ENCODE assay signal across 20 cellular contexts in genomic region chr5:37915078-37915736, GRCh38.
A peak's percentile ranks its signal among the peaks of the same experiment; 100 is the strongest.
DNase-seq lines count a peak whose midpoint lies in the region; ATAC-seq, FAIRE-seq and TF ChIP-seq lines count a peak whose summit lies in the region.
"Had no signal": no experiment of that assay in that cellular context is flagged by ENCODE, and none has a peak within 500 bp of the region (broad histone marks: within the 10 kb centered on the region; RNA-seq: fewer than 3 reads in every experiment).

No MANE protein-coding gene starts in this region.

- no peak for ATAC-seq in HepG2
- no peak for ATAC-seq in right lobe of liver
- peak; percentile 64 for ATAC-seq in HG02642 (IDR thresholded peaks at IDR 0.05; ENCODE audit: poor library complexity, unreplicated experiment)
- peak; percentile 86 for ATAC-seq in HG03442 (IDR thresholded peaks at IDR 0.05; ENCODE audit: unreplicated experiment)
- no peak for ATAC-seq in stimulated activated naive CD8-positive, alpha-beta T cell treated with anti-CD3 and anti-CD28 coated beads, Interleukin-15, Interleukin-2, amounts not matched to agents 100 U/mL and 50 U/mL, for 24 hours
- ATAC-seq in left ventricle myocardium superior = no peak
- ATAC-seq: activated T-cell treated with anti-CD3 and anti-CD28 coated beads, Interleukin-2, amount 50 U/mL, for 72 hours had no signal

- H3K4me3 ChIP-seq in HepG2 (replicated peaks in 1 of 3; ENCODE audit: insufficient read depth in 1 of 3, low read depth in 2 of 3, low read length in 3 of 3) = no peak overlapping the region
- no peak overlapping the region for H3K4me3 ChIP-seq in right lobe of liver
- H3K4me3 ChIP-seq: SJSA1, thyroid gland had no signal

- POLR2A ChIA-PET in HepG2 (lab: Yijun Ruan, JAX) = no interaction called here

- H3K27me3 Mint-ChIP-seq in progenitor cell of endocrine pancreas = peaks cover 5% of the 10 kb centered on the region

- TF ChIP-seq POLR2A in HepG2 (IDR thresholded peaks at IDR 0.05; ENCODE audit: insufficient read depth in 1 of 2, low read depth in 2 of 2, low read length in 2 of 2) = no peak
- no peak for TF ChIP-seq POLR2A in right lobe of liver (IDR thresholded peaks at IDR 0.05)

- intact Hi-C loops in HepG2 (cut with micrococcal nuclease; ENCODE audit: unreplicated experiment) (no loop called here), right lobe of liver (cut with DNase I) (no loop called here), left ventricle myocardium superior (cut with micrococcal nuclease) (no loop called here)

- no peak overlapping the region for H3K27ac ChIP-seq in HepG2 (ENCODE audit: extremely low read length, insufficient read depth, low read length)
- H3K27ac ChIP-seq in right lobe of liver = no peak overlapping the region
- H3K27ac ChIP-seq: SJSA1, thyroid gland had no signal

- DNase-seq in HepG2 (ENCODE audit: low spot score) = no peak
- no peak for DNase-seq in right lobe of liver
- no peak for DNase-seq in stimulated activated naive CD8-positive, alpha-beta T cell treated with anti-CD3 and anti-CD28 coated beads, Interleukin-15, Interleukin-2, amounts not matched to agents 100 U/mL and 50 U/mL, for 24 hours
- DNase-seq in progenitor cell of endocrine pancreas (ENCODE audit: low spot score, unreplicated experiment) = no peak
- DNase-seq in globus pallidus (ENCODE audit: low spot score) = no peak
- DNase-seq in left ventricle myocardium superior = no peak
- DNase-seq: 8988T; activated B cell treated with CpG ODN at 0.5 μM for 24 hours; activated T-cell treated with anti-CD3 and anti-CD28 coated beads, Interleukin-2, amount 50 U/mL, for 72 hours; anterior cingulate cortex; COR-L47; effector CD4-positive, alpha-beta T cell; GOT3; small intestine; thyroid gland had no signal

- H3K4me1 ChIP-seq in HepG2 (ENCODE audit: insufficient read depth, low read length) (no peaks in the 10 kb centered on the region), right lobe of liver (no peaks in the 10 kb centered on the region)
- H3K4me1 ChIP-seq: SJSA1, thyroid gland had no signal

- no peak overlapping the region for H3K4me2 ChIP-seq in HepG2 (ENCODE audit: low read depth, low read length)

- no peak overlapping the region for H3K9ac ChIP-seq in HepG2 (ENCODE audit: insufficient read depth, low read depth, low read length)

- TF ChIP-seq CTCF in HepG2 (CRISPR knock-in tag; IDR thresholded peaks at IDR 0.05) (no peak), right lobe of liver (IDR thresholded peaks at IDR 0.05) (no peak), progenitor cell of endocrine pancreas (IDR thresholded peaks at IDR 0.05; ENCODE audit: unreplicated experiment) (no peak)

- BruUV-seq in HepG2 (replicated peaks; lab: Mats Ljungman, UMichigan) = no TSS peak

- H3K4me1 Mint-ChIP-seq in progenitor cell of endocrine pancreas (ENCODE audit: low read depth) = no peaks in the 10 kb centered on the region
- H3K4me1 Mint-ChIP-seq: activated B cell treated with CpG ODN at 0.5 μM for 24 hours, neural crest cell had no signal

- H3K36me3 Mint-ChIP-seq in progenitor cell of endocrine pancreas (ENCODE audit: insufficient read depth) = no peaks in the 10 kb centered on the region

- H3K9me3 ChIP-seq in HepG2 (ENCODE audit: low read length) (no peaks in the 10 kb centered on the region), right lobe of liver (no peaks in the 10 kb centered on the region)
- H3K9me3 ChIP-seq: SJSA1, thyroid gland had no signal

- no peak for FAIRE-seq in HepG2 (lab: Jason Lieb, UNC)
- FAIRE-seq: HTR-8/SVneo, small intestine had no signal

- CTCF ChIA-PET in HepG2 (lab: Yijun Ruan, JAX; ENCODE audit: low intra/inter-chr PET ratio, low total read pairs) = no interaction called here

- 26% methylated on average over 4 of the region's 4 CpGs for WGBS in HepG2 (ENCODE audit: low lambda C conversion rate)
- WGBS in right lobe of liver (ENCODE audit: insufficient coverage, low coverage, low lambda C conversion rate, missing lambda C conversion rate) = 80% methylated on average over 4 of the region's 4 CpGs

- TF ChIP-seq RAD21 in HepG2 (CRISPR knock-in tag; IDR thresholded peaks at IDR 0.05) = no peak

- H3K79me2 ChIP-seq in HepG2 (ENCODE audit: insufficient read depth, low read length) = no peaks in the 10 kb centered on the region

- no peak overlapping the region for H2AFZ ChIP-seq in HepG2 (ENCODE audit: low read length)

- TF ChIP-seq EP300 in HepG2 (IDR thresholded peaks at IDR 0.05; ENCODE audit: low read depth in 2 of 2, low read length in 2 of 2) (no peak), HepG2 (CRISPR knock-in tag; IDR thresholded peaks at IDR 0.05; ENCODE audit: borderline replicate concordance) (no peak)

- in situ Hi-C loops in HepG2 (cut with HindIII; ENCODE audit: extremely low pct_ligation_motif_present, low pct_unique_long_range_greater_than_20kb) = no loop called here

- H3K9me3 Mint-ChIP-seq in progenitor cell of endocrine pancreas (ENCODE audit: low read depth) = no peaks in the 10 kb centered on the region
- H3K9me3 Mint-ChIP-seq: activated B cell treated with CpG ODN at 0.5 μM for 24 hours; activated T-cell treated with anti-CD3 and anti-CD28 coated beads, Interleukin-2, amount 50 U/mL, for 72 hours; neural crest cell had no signal

- H3K27me3 ChIP-seq in HepG2 (ENCODE audit: control insufficient read depth in 1 of 2, insufficient read depth in 2 of 2, low read length in 2 of 2) (peaks cover 2 to 26% of the 10 kb centered on the region in 2 experiments; a peak in 4 of 5 replicates), right lobe of liver (no peaks in the 10 kb centered on the region)
- H3K27me3 ChIP-seq: SJSA1, thyroid gland had no signal

- no peaks in the 10 kb centered on the region for H4K20me1 ChIP-seq in HepG2 (ENCODE audit: insufficient read depth, low read length)

- H3K36me3 ChIP-seq in HepG2 (replicated peaks in 1 of 2; ENCODE audit: control insufficient read depth in 1 of 2, insufficient read depth in 2 of 2, low read length in 2 of 2) (no peaks in the 10 kb centered on the region), right lobe of liver (no peaks in the 10 kb centered on the region)
- H3K36me3 ChIP-seq: SJSA1, thyroid gland had no signal

- no peak overlapping the region for H3K27ac Mint-ChIP-seq in progenitor cell of endocrine pancreas
- H3K27ac Mint-ChIP-seq: activated B cell treated with CpG ODN at 0.5 μM for 24 hours; activated T-cell treated with anti-CD3 and anti-CD28 coated beads, Interleukin-2, amount 50 U/mL, for 72 hours had no signal

- no peak overlapping the region for H3K4me3 Mint-ChIP-seq in progenitor cell of endocrine pancreas (ENCODE audit: low read depth)
- H3K4me3 Mint-ChIP-seq: activated B cell treated with CpG ODN at 0.5 μM for 24 hours; activated T-cell treated with anti-CD3 and anti-CD28 coated beads, Interleukin-2, amount 50 U/mL, for 72 hours; neural crest cell had no signal

TF ChIP-seq in HepG2, 621 proteins besides CTCF, POLR2A, EP300 and RAD21:
- TF ChIP-seq MAFK (conservative IDR thresholded peaks at IDR 0.05 in 1 of 2, IDR thresholded peaks at IDR 0.05 in 1 of 2; ENCODE audit: low read length in 2 of 2) (peak; percentile 67 to 76), SP5 (CRISPR knock-in tag; IDR thresholded peaks at IDR 0.05; ENCODE audit: borderline replicate concordance, low read depth) (no peak), MAFF (IDR thresholded peaks at IDR 0.05; ENCODE audit: low read depth, low read length) (peak; percentile 73), NFIC (IDR thresholded peaks at IDR 0.05; ENCODE audit: low read length) (no peak), NR3C1 (CRISPR knock-in tag; IDR thresholded peaks at IDR 0.05) (no peak)
- TF ChIP-seq, protein P1, sequence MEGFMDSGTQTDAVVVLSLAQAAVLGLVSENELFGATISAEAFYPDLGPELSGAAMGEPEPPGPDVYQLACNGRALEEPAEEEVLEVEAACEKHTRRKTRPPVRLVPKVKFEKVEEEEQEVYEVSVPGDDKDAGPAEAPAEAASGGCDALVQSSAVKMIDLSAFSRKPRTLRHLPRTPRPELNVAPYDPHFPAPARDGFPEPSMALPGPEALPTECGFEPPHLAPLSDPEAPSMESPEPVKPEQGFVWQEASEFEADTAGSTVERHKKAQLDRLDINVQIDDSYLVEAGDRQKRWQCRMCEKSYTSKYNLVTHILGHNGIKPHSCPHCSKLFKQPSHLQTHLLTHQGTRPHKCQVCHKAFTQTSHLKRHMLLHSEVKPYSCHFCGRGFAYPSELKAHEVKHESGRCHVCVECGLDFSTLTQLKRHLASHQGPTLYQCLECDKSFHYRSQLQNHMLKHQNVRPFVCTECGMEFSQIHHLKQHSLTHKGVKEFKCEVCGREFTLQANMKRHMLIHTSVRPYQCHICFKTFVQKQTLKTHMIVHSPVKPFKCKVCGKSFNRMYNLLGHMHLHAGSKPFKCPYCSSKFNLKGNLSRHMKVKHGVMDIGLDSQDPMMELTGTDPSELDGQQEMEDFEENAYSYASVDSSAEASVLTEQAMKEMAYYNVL (CRISPR knock-in tag; IDR thresholded peaks at IDR 0.05; ENCODE audit: borderline replicate concordance) = no peak

Comparison
In these comparisons a context has a peak if more than half of its experiments do, and no peak if none do; other contexts are left out.
1. ATAC-seq: peak in HG02642 (single experiment) and HG03442 (single experiment); none in HepG2 (single experiment), right lobe of liver (0 of 4), stimulated activated naive CD8-positive, alpha-beta T cell treated with anti-CD3 and anti-CD28 coated beads, Interleukin-15, Interleukin-2, amounts not matched to agents 100 U/mL and 50 U/mL, for 24 hours (single experiment) and left ventricle myocardium superior (single experiment).